In the genomic region with DNA sequence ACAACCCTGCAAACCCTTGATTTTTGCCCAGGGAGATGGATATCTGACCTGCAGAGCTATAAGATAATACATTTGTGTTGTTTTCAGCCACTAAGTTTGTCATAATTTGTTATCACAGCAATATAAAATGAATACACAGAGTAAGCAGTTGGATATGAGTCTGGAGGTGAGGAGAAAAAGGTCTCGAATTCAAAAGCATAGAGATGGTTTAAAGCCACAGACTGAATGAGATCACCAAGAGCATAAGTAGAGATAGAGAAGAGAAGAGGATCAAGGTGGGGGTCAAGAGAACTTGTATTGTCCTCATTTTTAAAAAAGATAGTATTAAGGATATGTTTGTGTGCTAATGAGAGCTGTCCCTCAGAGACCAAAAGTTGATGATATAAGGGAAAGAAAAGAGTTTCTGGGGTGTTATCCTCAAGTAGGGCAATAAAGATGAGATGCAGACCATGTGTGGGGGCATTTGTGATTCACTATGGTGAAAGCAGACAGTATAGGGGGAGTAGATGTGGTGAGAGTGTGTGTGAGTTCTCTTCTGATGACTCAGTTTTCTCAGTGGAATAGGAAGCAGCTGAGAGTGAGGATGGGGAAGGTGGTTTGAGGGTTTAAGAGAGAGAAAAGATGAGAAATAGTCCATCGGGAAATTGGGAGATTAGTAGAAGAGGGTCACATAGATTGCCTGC, we compare ENCODE assay signal across 13 cellular contexts. TPM values are rescaled to one million over a fixed set of nuclear protein-coding genes. Genes with fewer than 3 reads are reported as not detected.
DNase-seq lines count a peak whose midpoint lies in the region; ATAC-seq and TF ChIP-seq lines count a peak whose summit lies in the region.
"Had no signal": no experiment of that assay in that cellular context is flagged by ENCODE, and none has a peak within 500 bp of the region (broad histone marks: within the 10 kb centered on the region; RNA-seq: fewer than 3 reads in every experiment).

No MANE protein-coding gene starts in this region.

- H3K9ac ChIP-seq in neuronal stem cell (ENCODE audit: low read depth, low read length, poor library complexity): no peak overlapping the region

- 100% methylated on average over 1 of the region's 2 CpGs; no CpG with 5 or more reads in 1 of the 2 donors for WGBS in neuronal stem cell (ENCODE audit: extremely low coverage in 2 of 2, insufficient read length in 2 of 2, insufficient replicate concordance in 1 of 2), 2 donors

- no peak overlapping the region for H2BK12ac ChIP-seq in neuronal stem cell (ENCODE audit: low read length)

- H3K36me3 ChIP-seq in CD8-positive, alpha-beta T cell (ENCODE audit: insufficient read depth, low read length): no peaks in the 10 kb centered on the region
- H3K36me3 ChIP-seq in neuronal stem cell (replicated peaks in 1 of 2; ENCODE audit: control insufficient read depth in 2 of 2, insufficient read depth in 2 of 2, low read length in 2 of 2): no peaks in the 10 kb centered on the region

- H3K79me1 ChIP-seq in neuronal stem cell (ENCODE audit: low read depth, low read length): no peaks in the 10 kb centered on the region

- peak overlapping the region; percentile 58 for H3K27ac Mint-ChIP-seq in CD8-positive, alpha-beta T cell
- H3K27ac Mint-ChIP-seq in activated naive CD8-positive, alpha-beta T cell treated with anti-CD3 and anti-CD28 coated beads for 36 hours: peak overlapping the region; percentile 59
- peak overlapping the region; percentile 25 for H3K27ac Mint-ChIP-seq in memory B cell

- CTCF ChIA-PET in CD8-positive, alpha-beta T cell (lab: Charles Lee): interaction anchor here (1.4 kb wide), 1 partner anchor 188 kb away, joined by 3 read pairs; no protein-coding TSS in a partner anchor

- H3K4me2 ChIP-seq in neuronal stem cell (ENCODE audit: insufficient read depth, low read length, poor library complexity, severe bottlenecking): no peak overlapping the region

- no peak overlapping the region for H2BK15ac ChIP-seq in neuronal stem cell (ENCODE audit: low read length)

- H3K27me3 Mint-ChIP-seq in CD8-positive, alpha-beta T cell (ENCODE audit: low read depth): no peaks in the 10 kb centered on the region
- H3K27me3 Mint-ChIP-seq in activated naive CD8-positive, alpha-beta T cell treated with anti-CD3 and anti-CD28 coated beads for 36 hours: no peaks in the 10 kb centered on the region
- H3K27me3 Mint-ChIP-seq in memory B cell: no peaks in the 10 kb centered on the region

- H3K9me3 Mint-ChIP-seq in CD8-positive, alpha-beta T cell: no peaks in the 10 kb centered on the region
- H3K9me3 Mint-ChIP-seq in activated naive CD8-positive, alpha-beta T cell treated with anti-CD3 and anti-CD28 coated beads for 36 hours: peaks cover 3% of the 10 kb centered on the region
- H3K9me3 Mint-ChIP-seq in memory B cell: peaks cover 5% of the 10 kb centered on the region

- no peak overlapping the region for H4K8ac ChIP-seq in neuronal stem cell (ENCODE audit: low read depth, low read length)

- H3K4me1 Mint-ChIP-seq in CD8-positive, alpha-beta T cell (ENCODE audit: low read depth): peaks cover 84% of the 10 kb centered on the region
- peaks cover 83% of the 10 kb centered on the region for H3K4me1 Mint-ChIP-seq in activated naive CD8-positive, alpha-beta T cell treated with anti-CD3 and anti-CD28 coated beads for 36 hours
- peaks cover 59% of the 10 kb centered on the region for H3K4me1 Mint-ChIP-seq in memory B cell

- no peak for TF ChIP-seq CTCF in CD8-positive, alpha-beta T cell (IDR thresholded peaks at IDR 0.05)

- POLR2A ChIA-PET in CD8-positive, alpha-beta T cell (lab: Charles Lee): interaction anchor here (0.8 kb wide), 1 partner anchor 26 kb away, joined by 3 read pairs; a partner anchor contains a TSS

- peaks cover 5% of the 10 kb centered on the region for H3K36me3 Mint-ChIP-seq in CD8-positive, alpha-beta T cell
- peaks cover 30% of the 10 kb centered on the region for H3K36me3 Mint-ChIP-seq in activated naive CD8-positive, alpha-beta T cell treated with anti-CD3 and anti-CD28 coated beads for 36 hours
- H3K36me3 Mint-ChIP-seq in memory B cell: peaks cover 20% of the 10 kb centered on the region

- H3K9me3 ChIP-seq in CD8-positive, alpha-beta T cell (ENCODE audit: low read length): no peaks in the 10 kb centered on the region
- H3K9me3 ChIP-seq in neuronal stem cell (replicated peaks in 1 of 2; ENCODE audit: control insufficient read depth in 2 of 2, insufficient read depth in 1 of 2, low read depth in 1 of 2, low read length in 2 of 2): peaks cover 0 to 10% of the 10 kb centered on the region in 2 donors

- H3K4me3 ChIP-seq in CD8-positive, alpha-beta T cell (ENCODE audit: low read depth, low read length): no peak overlapping the region
- H3K4me3 ChIP-seq in neuronal stem cell (ENCODE audit: low read length in 2 of 2): no peak overlapping the region

- H3K4ac ChIP-seq in neuronal stem cell (ENCODE audit: low read length): no peak overlapping the region

- no peaks in the 10 kb centered on the region for H3K27me3 ChIP-seq in CD8-positive, alpha-beta T cell (ENCODE audit: insufficient read depth, low read length)
- H3K27me3 ChIP-seq in neuronal stem cell (ENCODE audit: control insufficient read depth in 3 of 3, insufficient read depth in 3 of 3, low read depth in 1 of 3, low read length in 3 of 3): no peaks in the 10 kb centered on the region

- H2BK120ac ChIP-seq in neuronal stem cell (ENCODE audit: low read depth, low read length): no peak overlapping the region

- H3K23ac ChIP-seq in neuronal stem cell (ENCODE audit: low read depth, low read length, poor library complexity): no peak overlapping the region

- H3K14ac ChIP-seq in neuronal stem cell (ENCODE audit: low read length): no peak overlapping the region

- no peak overlapping the region for H4K91ac ChIP-seq in neuronal stem cell (ENCODE audit: low read depth, low read length, poor library complexity)

- DNase-seq in CD8-positive, alpha-beta T cell: no peak
- peak; percentile 28 for DNase-seq in activated naive CD8-positive, alpha-beta T cell treated with anti-CD3 and anti-CD28 coated beads for 36 hours
- DNase-seq in memory B cell (ENCODE audit: low spot score in 2 of 2) (no peak), nucleus accumbens (lab: John Stamatoyannopoulos, UW) (no peak), DMS153 treated with DMSO at 0.1 percent for 48 hours (lab: John Stamatoyannopoulos, UW; ENCODE audit: unreplicated experiment) (no peak), neuronal stem cell (ENCODE audit: low spot score) (no peak)
- DNase-seq: DMS 273 treated with DMSO at 0.1 percent for 48 hours, KG1, midbrain, NCI-H446 treated with DMSO at 0.1 percent for 48 hours, SHP77 treated with DMSO at 0.1 percent for 48 hours had no signal

- peak; percentile 59 for ATAC-seq in CD8-positive, alpha-beta T cell
- peak; percentile 28 for ATAC-seq in HG02610 (IDR thresholded peaks at IDR 0.05; ENCODE audit: unreplicated experiment)
- no peak for ATAC-seq in memory B cell (ENCODE audit: low read depth)
- no peak for ATAC-seq in HG02973 (IDR thresholded peaks at IDR 0.05; ENCODE audit: unreplicated experiment)

- H3K4me3 Mint-ChIP-seq in CD8-positive, alpha-beta T cell: no peak overlapping the region
- no peak overlapping the region for H3K4me3 Mint-ChIP-seq in activated naive CD8-positive, alpha-beta T cell treated with anti-CD3 and anti-CD28 coated beads for 36 hours
- H3K4me3 Mint-ChIP-seq in memory B cell: no peak overlapping the region

- no peak overlapping the region for H3K18ac ChIP-seq in neuronal stem cell (ENCODE audit: low read length)

- H3K4me1 ChIP-seq in CD8-positive, alpha-beta T cell (ENCODE audit: insufficient read depth, low read length): peaks cover 42% of the 10 kb centered on the region
- H3K4me1 ChIP-seq in neuronal stem cell (ENCODE audit: control insufficient read depth in 2 of 2, insufficient read depth in 1 of 2, low read depth in 1 of 2, low read length in 2 of 2): peaks cover 0 to 4% of the 10 kb centered on the region in 2 donors

- intact Hi-C loops in CD8-positive, alpha-beta T cell (cut with DNase I, micrococcal nuclease): no loop called here

- H2BK5ac ChIP-seq in neuronal stem cell (ENCODE audit: low read length): no peak overlapping the region

- no peak overlapping the region for H2AFZ ChIP-seq in neuronal stem cell (ENCODE audit: low read length)

- H2AK5ac ChIP-seq in neuronal stem cell (ENCODE audit: low read depth, low read length): no peak overlapping the region

- H3K27ac ChIP-seq in CD8-positive, alpha-beta T cell (ENCODE audit: low read depth, low read length): no peak overlapping the region
- no peak overlapping the region for H3K27ac ChIP-seq in neuronal stem cell (replicated peaks; ENCODE audit: low read length)

RNA-seq across cellular contexts. Expression of a gene that starts 25.8 kb away (rescaled TPM):
- 10 to 100 TPM; 67.5 to 70.7 TPM for total RNA-seq in CD8-positive, alpha-beta T cell
- 10 to 100 TPM; 41.2 to 44.1 TPM for total RNA-seq in activated naive CD8-positive, alpha-beta T cell treated with anti-CD3 and anti-CD28 coated beads for 36 hours
- 9.6 TPM for polyA plus RNA-seq in neuronal stem cell (2013, experiment 1 of 2)
- 9.4 TPM for polyA plus RNA-seq in neuronal stem cell (2013, experiment 2 of 2)

Comparison
In these comparisons a context has a peak if more than half of its experiments do, and no peak if none do; other contexts are left out.
1. ATAC-seq: peak in CD8-positive, alpha-beta T cell (single experiment) and HG02610 (single experiment); none in memory B cell (single experiment) and HG02973 (single experiment).
2. Peak in every context shown above with its lines, with median percentiles within 50 percentile points of each other: H3K27ac Mint-ChIP-seq.